Comparison of ENCODE assay signal across 10 cellular contexts in the genomic region with DNA sequence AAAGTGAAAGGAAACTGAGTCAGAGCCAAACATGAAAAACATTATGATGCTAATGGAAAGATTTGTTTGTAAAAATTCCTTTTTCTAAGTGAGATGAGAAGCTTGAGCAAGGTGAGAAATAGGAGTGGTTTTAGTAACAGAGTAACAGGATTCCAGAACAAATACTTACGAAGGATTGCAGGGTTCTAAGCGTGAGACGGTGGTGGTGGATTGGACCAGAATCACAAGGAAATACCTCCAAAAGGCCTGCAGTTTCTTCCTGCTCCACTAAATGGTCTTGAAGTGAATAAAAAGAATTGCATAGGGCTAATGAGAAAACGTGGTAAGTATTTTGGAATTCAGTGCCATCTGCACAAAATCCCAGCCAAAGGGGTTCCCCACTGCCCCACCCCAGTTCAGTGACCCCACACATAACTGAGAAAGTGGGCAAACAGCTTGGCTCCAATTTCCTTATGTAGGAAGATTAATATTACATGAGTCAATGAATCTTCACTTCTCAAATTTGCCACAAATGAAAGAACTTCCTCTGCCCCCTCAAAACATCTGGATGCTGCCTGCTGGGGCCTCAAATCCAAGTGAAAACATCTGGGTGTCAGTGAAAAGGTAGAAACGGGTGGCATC.
DNase-seq lines count a peak whose midpoint lies in the region; TF ChIP-seq lines count a peak whose summit lies in the region.
"Had no signal": no experiment of that assay in that cellular context is flagged by ENCODE, and none has a peak within 500 bp of the region (broad histone marks: within the 10 kb centered on the region; RNA-seq: fewer than 3 reads in every experiment).

No MANE protein-coding gene starts in this region.

- no peaks in the 10 kb centered on the region for H3K79me2 ChIP-seq in smooth muscle cell (ENCODE audit: low read depth)

- H3K4me3 ChIP-seq in fibroblast of pulmonary artery (replicated peaks; ENCODE audit: low read depth, low read length) = peak overlapping the region; percentile 11
- H3K4me3 ChIP-seq in smooth muscle cell = no peak overlapping the region

- H3K27me3 ChIP-seq in smooth muscle cell (ENCODE audit: low read depth) = peaks cover 13% of the 10 kb centered on the region

- WGBS in smooth muscle cell (ENCODE audit: low lambda C conversion rate) = 77% methylated on average over 5 of the region's 5 CpGs

- peak overlapping the region; percentile 55 for H3K9ac ChIP-seq in smooth muscle cell (ENCODE audit: low read depth)

- no peak for TF ChIP-seq CTCF in fibroblast of pulmonary artery (IDR thresholded peaks at IDR 0.05; ENCODE audit: low read length, missing control alignments)
- TF ChIP-seq CTCF in smooth muscle cell (IDR thresholded peaks at IDR 0.05; ENCODE audit: borderline replicate concordance, insufficient read depth, poor library complexity, severe bottlenecking) = no peak

- H3K4me2 ChIP-seq in smooth muscle cell = peak overlapping the region; percentile 70

- H2AFZ ChIP-seq in smooth muscle cell (ENCODE audit: low read depth) = peak overlapping the region; percentile 60

- H3K4me1 ChIP-seq in smooth muscle cell (ENCODE audit: low read depth) = peaks cover 5% of the 10 kb centered on the region

- no peaks in the 10 kb centered on the region for H4K20me1 ChIP-seq in smooth muscle cell (ENCODE audit: low read depth)

- no peaks in the 10 kb centered on the region for H3K36me3 ChIP-seq in smooth muscle cell (ENCODE audit: low read depth)

- DNase-seq in GM03348 (ENCODE audit: low spot score) = peak; percentile 58
- DNase-seq in NOMO-1 treated with DMSO at 0.1 percent for 48 hours (lab: John Stamatoyannopoulos, UW; ENCODE audit: unreplicated experiment) = peak; percentile 16
- DNase-seq in fibroblast of pulmonary artery (ENCODE audit: low read depth) = no peak
- no peak for DNase-seq in smooth muscle cell (lab: John Stamatoyannopoulos, UW; ENCODE audit: unreplicated experiment)
- DNase-seq in NCI-H524 (lab: John Stamatoyannopoulos, UW) = no peak
- no peak for DNase-seq in stimulated activated CD4-positive, alpha-beta T cell treated with anti-CD3 and anti-CD28 coated beads, Interleukin-1b, Interleukin-23, amount 100 ng/mL, for 48 hours
- DNase-seq in NCI-H2227 (lab: John Stamatoyannopoulos, UW; ENCODE audit: unreplicated experiment) = no peak
- DNase-seq: activated CD4-positive, alpha-beta memory T cell treated with anti-CD3 and anti-CD28 coated beads for 36 hours; central memory CD4-positive, alpha-beta T cell; COR-L47 had no signal

- H3F3A ChIP-seq in smooth muscle cell (ENCODE audit: low read depth) = no peaks in the 10 kb centered on the region

- peak overlapping the region; percentile 75 for H3K27ac ChIP-seq in smooth muscle cell (ENCODE audit: low read depth)

- H3K9me3 ChIP-seq in smooth muscle cell (replicated peaks; ENCODE audit: low read depth) = no peaks in the 10 kb centered on the region

Comparison
In these comparisons a context has a peak if more than half of its experiments do, and no peak if none do; other contexts are left out.
1. DNase-seq: peak in GM03348 (single experiment) and NOMO-1 treated with DMSO at 0.1 percent for 48 hours (single experiment); none in fibroblast of pulmonary artery (single experiment), smooth muscle cell (single experiment), NCI-H524 (0 of 2), stimulated activated CD4-positive, alpha-beta T cell treated with anti-CD3 and anti-CD28 coated beads, Interleukin-1b, Interleukin-23, amount 100 ng/mL, for 48 hours (single experiment) and NCI-H2227 (single experiment).